In genomic region chr19:3366104-3366760, GRCh38 we compare ENCODE assay signal across 8 cellular contexts. TPM values are rescaled to one million over a fixed set of nuclear protein-coding genes. Genes with fewer than 3 reads are reported as not detected.
DNase-seq lines count a peak whose midpoint lies in the region; ATAC-seq and TF ChIP-seq lines count a peak whose summit lies in the region.

Gene NFIC (plus strand): TSS chr19:3366583. CDS start chr19:3366637, 54 bp downstream.

- H3K9me3 ChIP-seq in testis, result no peaks in the 10 kb centered on the region

- peaks cover 26% of the 10 kb centered on the region for H3K4me1 Mint-ChIP-seq in activated CD8-positive, alpha-beta memory T cell treated with anti-CD3 and anti-CD28 coated beads, Interleukin-2, amount 10 ng/mL, durations not matched to agents 7 days and 5 days

- TF ChIP-seq POLR2A in testis (IDR thresholded peaks at IDR 0.05), result no peak

- intact Hi-C loops in testis (cut with DNase I; ENCODE audit: low total_unique reads), result loop anchor here (10.0 kb wide), 1 partner anchor 59 kb away; no protein-coding TSS in a partner anchor

- 1% methylated on average over 26 to 39 of the region's 54 CpGs for WGBS in testis, 2 donors

- CTCF ChIA-PET in activated CD8-positive, alpha-beta memory T cell treated with anti-CD3 and anti-CD28 coated beads, Interleukin-2, amount 10 ng/mL, durations not matched to agents 7 days and 5 days (lab: Charles Lee), result no interaction called here

- no peak within 1 kb of the TSS for H3K27ac Mint-ChIP-seq in activated CD8-positive, alpha-beta memory T cell treated with anti-CD3 and anti-CD28 coated beads, Interleukin-2, amount 10 ng/mL, durations not matched to agents 7 days and 5 days

- H3K9me3 Mint-ChIP-seq in activated CD8-positive, alpha-beta memory T cell treated with anti-CD3 and anti-CD28 coated beads, Interleukin-2, amount 10 ng/mL, durations not matched to agents 7 days and 5 days (ENCODE audit: low read depth), result no peaks in the 10 kb centered on the region

- peak within 1 kb of the TSS; percentile 97 to 99 for H3K27ac ChIP-seq in testis

- peak; percentile 57 to 65 for DNase-seq in NCI-H2081 (lab: John Stamatoyannopoulos, UW)
- no peak for DNase-seq in NCI-H2081 treated with DMSO at 0.1 percent for 48 hours (lab: John Stamatoyannopoulos, UW)
- peak; percentile 72 for DNase-seq in NCI-H2196 (lab: John Stamatoyannopoulos, UW; ENCODE audit: unreplicated experiment)
- peak; percentile 46 for DNase-seq in activated CD8-positive, alpha-beta memory T cell treated with anti-CD3 and anti-CD28 coated beads, Interleukin-2, amount 10 ng/mL, durations not matched to agents 7 days and 5 days
- DNase-seq in mucosa of gallbladder (ENCODE audit: low spot score), result peak; percentile 67
- DNase-seq in testis, result peak; percentile 81

- no peaks in the 10 kb centered on the region for H3K36me3 ChIP-seq in testis (ENCODE audit: low read depth, missing control alignments)

- no peaks in the 10 kb centered on the region for H3K36me3 Mint-ChIP-seq in activated CD8-positive, alpha-beta memory T cell treated with anti-CD3 and anti-CD28 coated beads, Interleukin-2, amount 10 ng/mL, durations not matched to agents 7 days and 5 days

- no peak within 1 kb of the TSS for H3K4me3 Mint-ChIP-seq in activated CD8-positive, alpha-beta memory T cell treated with anti-CD3 and anti-CD28 coated beads, Interleukin-2, amount 10 ng/mL, durations not matched to agents 7 days and 5 days

- peaks cover 50% of the 10 kb centered on the region for H3K4me1 ChIP-seq in testis

- peak within 1 kb of the TSS; percentile 87 to 96 for H3K4me3 ChIP-seq in testis

- no peak for TF ChIP-seq CTCF in testis (IDR thresholded peaks at IDR 0.05)

- H3K27me3 ChIP-seq in testis, result no peaks in the 10 kb centered on the region

- peaks cover 21% of the 10 kb centered on the region for H3K27me3 Mint-ChIP-seq in activated CD8-positive, alpha-beta memory T cell treated with anti-CD3 and anti-CD28 coated beads, Interleukin-2, amount 10 ng/mL, durations not matched to agents 7 days and 5 days

- peak; percentile 38 for ATAC-seq in activated CD8-positive, alpha-beta memory T cell treated with anti-CD3 and anti-CD28 coated beads, Interleukin-2, amount 10 ng/mL, durations not matched to agents 7 days and 5 days
- ATAC-seq in esophagus mucosa (peak; percentile 48), GM21717 (IDR thresholded peaks at IDR 0.05; ENCODE audit: unreplicated experiment) (no peak)

RNA-seq across cellular contexts. Expression of gene NFIC, which starts in this region (rescaled TPM):
- 10 to 100 TPM; 14.0 to 15.1 TPM for total RNA-seq in activated CD8-positive, alpha-beta memory T cell treated with anti-CD3 and anti-CD28 coated beads, Interleukin-2, amount 10 ng/mL, durations not matched to agents 7 days and 5 days
- total RNA-seq in esophagus mucosa (68.2 TPM), mucosa of gallbladder (254 TPM), testis (100 to 1,000 TPM; 113 to 127 TPM)
- polyA plus RNA-seq in testis (ENCODE audit: insufficient read depth, low read depth, low replicate concordance), result 56.5 TPM
